Comparison of ENCODE assay signal across 1 cellular context in genomic region chr1:227734858-227735780, GRCh38.
TF ChIP-seq lines count a peak whose summit lies in the region.

JMJD4 (minus strand) TSS chr1:227735302; CDS start chr1:227735273, 29 bp downstream.
SNAP47 (plus strand) TSS chr1:227735435; CDS start chr1:227747737, 12,302 bp downstream.

TF ChIP-seq in H1, 55 proteins besides CTCF, POLR2A, EP300 and RAD21 (continued from another document):
- no peak for TF ChIP-seq FOSL1 (IDR thresholded peaks at IDR 0.05; ENCODE audit: insufficient read depth, low read depth, low read length)
- no peak for TF ChIP-seq CHD1 (IDR thresholded peaks at IDR 0.05; ENCODE audit: low read depth, low read length)
- TF ChIP-seq SP2 (IDR thresholded peaks at IDR 0.05; ENCODE audit: low read length) = no peak
- TF ChIP-seq CHD7 (IDR thresholded peaks at IDR 0.05; ENCODE audit: insufficient replicate concordance, low read length) = no peak
- peak; percentile 76 for TF ChIP-seq PHF8 (conservative IDR thresholded peaks at IDR 0.05; ENCODE audit: low read depth, low read length)
- 0 out of 2 replicates have a peak, but pooled peaks have one; percentile 48 for TF ChIP-seq SP1 (IDR thresholded peaks at IDR 0.05; ENCODE audit: low read depth, low read length)
- peak; percentile 79 for TF ChIP-seq MAX (IDR thresholded peaks at IDR 0.05)
- TF ChIP-seq CTBP2 (IDR thresholded peaks at IDR 0.05; ENCODE audit: borderline replicate concordance, insufficient read depth, insufficient read length, low read length) = peak; percentile 19
- TF ChIP-seq ATF2 (IDR thresholded peaks at IDR 0.05; ENCODE audit: low read length) = no peak
- TF ChIP-seq EGR1 (IDR thresholded peaks at IDR 0.05; ENCODE audit: borderline replicate concordance, low read depth, low read length) = no peak
- TF ChIP-seq MAFK (IDR thresholded peaks at IDR 0.05; ENCODE audit: low read depth, low read length) = no peak
- TF ChIP-seq POLR2AphosphoS5 (IDR thresholded peaks at IDR 0.05; ENCODE audit: low read depth, low read length) = peak; percentile 71; the same call in 1 of the 2 replicates
- TF ChIP-seq SIN3A (conservative IDR thresholded peaks at IDR 0.05 in 1 of 2, IDR thresholded peaks at IDR 0.05 in 1 of 2; ENCODE audit: low read depth in 1 of 2, low read length in 2 of 2) = peak; percentile 22 to 66; a peak in 1 of 4 replicates
- TF ChIP-seq KDM5A (IDR thresholded peaks at IDR 0.05; ENCODE audit: low read length) = peak; percentile 28; the same call in 1 of the 2 replicates
- no peak for TF ChIP-seq NANOG (IDR thresholded peaks at IDR 0.05; ENCODE audit: insufficient read depth, low read depth, low read length, poor library complexity, severe bottlenecking)
- TF ChIP-seq RXRA (IDR thresholded peaks at IDR 0.05; ENCODE audit: insufficient read depth, low read depth, low read length) = no peak
- TF ChIP-seq GABPA (IDR thresholded peaks at IDR 0.05; ENCODE audit: borderline replicate concordance, insufficient read depth, low read length) = peak; percentile 99
- TF ChIP-seq SIRT6 (IDR thresholded peaks at IDR 0.05; ENCODE audit: low read length) = no peak
- TF ChIP-seq ZNF274 (IDR thresholded peaks at IDR 0.05; ENCODE audit: borderline replicate concordance, extremely low read depth, low read length) = no peak
- TF ChIP-seq BACH1 (IDR thresholded peaks at IDR 0.05; ENCODE audit: low read length) = no peak; the same call in 1 of the 2 replicates
- TF ChIP-seq RFX5 (IDR thresholded peaks at IDR 0.05; ENCODE audit: borderline replicate concordance, low read depth, low read length) = no peak
- no peak for TF ChIP-seq SAP30 (IDR thresholded peaks at IDR 0.05; ENCODE audit: insufficient read depth, insufficient replicate concordance, low read length)
- TF ChIP-seq CEBPB (IDR thresholded peaks at IDR 0.05; ENCODE audit: low read depth, low read length) = no peak
- TF ChIP-seq HDAC6 (IDR thresholded peaks at IDR 0.05; ENCODE audit: low read depth, low read length) = no peak
- TF ChIP-seq SP4 (IDR thresholded peaks at IDR 0.05; ENCODE audit: low read length) = peak; percentile 88
- TF ChIP-seq CREB1 (IDR thresholded peaks at IDR 0.05) = peak; percentile 75
- TF ChIP-seq CHD2 (IDR thresholded peaks at IDR 0.05; ENCODE audit: low read length) = peak; percentile 53; the same call in 1 of the 2 replicates
- peak; percentile 12; the same call in 1 of the 2 replicates for TF ChIP-seq TEAD4 (IDR thresholded peaks at IDR 0.05; ENCODE audit: low read depth, low read length)
- no peak for TF ChIP-seq POU5F1 (IDR thresholded peaks at IDR 0.05; ENCODE audit: low read depth, low read length)
- peak; percentile 22; the same call in 1 of the 2 replicates for TF ChIP-seq JUND (IDR thresholded peaks at IDR 0.05; ENCODE audit: low read length)
- TF ChIP-seq SRF (IDR thresholded peaks at IDR 0.05; ENCODE audit: low read depth, low read length) = peak; percentile 49; the same call in 1 of the 2 replicates
- no peak for TF ChIP-seq TCF12 (IDR thresholded peaks at IDR 0.05; ENCODE audit: low read depth, low read length)
- TF ChIP-seq CBX8 (IDR thresholded peaks at IDR 0.05; ENCODE audit: borderline replicate concordance, low read depth, low read length) = no peak
- TF ChIP-seq BCL11A (IDR thresholded peaks at IDR 0.05; ENCODE audit: low read depth in 2 of 2, low read length in 2 of 2) = no peak
- TF ChIP-seq EZH2 (IDR thresholded peaks at IDR 0.05; ENCODE audit: low read depth, low read length, severe bottlenecking) = no peak
- 0 out of 4 replicates have a peak, but pooled peaks of 1 of the 2 experiments have one; percentile 53 for TF ChIP-seq HDAC2 (IDR thresholded peaks at IDR 0.05; ENCODE audit: borderline replicate concordance in 1 of 2, low read depth in 2 of 2, low read length in 2 of 2)
- peak; percentile 99 for TF ChIP-seq NRF1 (IDR thresholded peaks at IDR 0.05; ENCODE audit: low read depth, low read length)
- TF ChIP-seq CBX5 (IDR thresholded peaks at IDR 0.05; ENCODE audit: low read depth, low read length) = no peak
- 0 out of 2 replicates have a peak, but pooled peaks have one; percentile 7 for TF ChIP-seq SIX5 (IDR thresholded peaks at IDR 0.05; ENCODE audit: low read depth, low read length)
- no peak for TF ChIP-seq KDM1A (IDR thresholded peaks at IDR 0.05; ENCODE audit: borderline replicate concordance, low read length)
- TF ChIP-seq JUN (IDR thresholded peaks at IDR 0.05; ENCODE audit: low read depth, low read length) = no peak
- 0 out of 2 replicates have a peak, but pooled peaks have one; percentile 23 for TF ChIP-seq YY1 (IDR thresholded peaks at IDR 0.05; ENCODE audit: low read depth, low read length)
- TF ChIP-seq ASH2L (IDR thresholded peaks at IDR 0.05; ENCODE audit: low read length) = peak; percentile 53
- peak; percentile 78 for TF ChIP-seq RBBP5 (IDR thresholded peaks at IDR 0.05; ENCODE audit: borderline replicate concordance, low read depth, low read length)
- no peak for TF ChIP-seq SUZ12 (IDR thresholded peaks at IDR 0.05; ENCODE audit: low read length)
- peak; percentile 70 for TF ChIP-seq E2F6 (IDR thresholded peaks at IDR 0.05)
- no peak for TF ChIP-seq TAF7 (optimal IDR thresholded peaks at IDR 0.05; ENCODE audit: borderline replicate concordance, low read depth, low read length)
- TF ChIP-seq USF2 (IDR thresholded peaks at IDR 0.05; ENCODE audit: low read length) = no peak
- TF ChIP-seq KDM4A (IDR thresholded peaks at IDR 0.05; ENCODE audit: low read depth, low read length, severe bottlenecking) = peak; percentile 66
- no peak for TF ChIP-seq RNF2 (IDR thresholded peaks at IDR 0.05; ENCODE audit: borderline replicate concordance, low read depth, low read length, missing control alignments, poor library complexity, severe bottlenecking)
- TF ChIP-seq TAF1 (IDR thresholded peaks at IDR 0.05; ENCODE audit: low read depth, low read length) = peak; percentile 72; the same call in 1 of the 2 replicates
- TF ChIP-seq ATF3 (IDR thresholded peaks at IDR 0.05; ENCODE audit: insufficient read depth, low read depth, low read length) = no peak
TF ChIP-seq in H1: peak in this region for 24.
